In genomic region chr17:38702166-38702899, GRCh38 we compare ENCODE assay signal across 8 cellular contexts. TPM values are rescaled to one million over a fixed set of nuclear protein-coding genes. Genes with fewer than 3 reads are reported as not detected.
A peak's percentile ranks its signal among the peaks of the same experiment; 100 is the strongest.
DNase-seq lines count a peak whose midpoint lies in the region; ATAC-seq and TF ChIP-seq lines count a peak whose summit lies in the region.

No MANE protein-coding gene starts in this region.

- H3K4me1 ChIP-seq in BLaER1 (peaks cover 38% of the 10 kb centered on the region), neuron (ENCODE audit: insufficient read depth, low read length) (peaks cover 30% of the 10 kb centered on the region), stomach (peaks cover 20 to 52% (median 43%) of the 10 kb centered on the region in 4 donors)

- peaks cover 14% of the 10 kb centered on the region for H4K20me1 ChIP-seq in BLaER1

- intact Hi-C loops in stomach (cut with DNase I; ENCODE audit: low total_unique reads) = no loop called here

- H3K9me3 ChIP-seq in BLaER1 (no peaks in the 10 kb centered on the region), neuron (ENCODE audit: low read length) (no peaks in the 10 kb centered on the region), stomach (no peaks in the 10 kb centered on the region)

- no peak for TF ChIP-seq EP300 in stomach (IDR thresholded peaks at IDR 0.05)

- 0 to 1% (median 0%) methylated on average over 23 to 79 of the region's 79 CpGs for WGBS in stomach, 5 donors

- H3K27me3 ChIP-seq in BLaER1 (no peaks in the 10 kb centered on the region), neuron (ENCODE audit: insufficient read depth, low read length) (no peaks in the 10 kb centered on the region), stomach (no peaks in the 10 kb centered on the region)

- TF ChIP-seq CTCF in stomach (IDR thresholded peaks at IDR 0.05) = no peak

- peak overlapping the region; percentile 80 for H2AFZ ChIP-seq in neuron (ENCODE audit: low read depth, low read length)

- H3K9ac ChIP-seq in BLaER1 = peak overlapping the region; percentile 99

- peak in 1 of 4 donors; percentile 72 for TF ChIP-seq POLR2A in stomach (IDR thresholded peaks at IDR 0.05)

- H3K27ac ChIP-seq in BLaER1 = peak overlapping the region; percentile 99
- peak overlapping the region; percentile 90 to 99 (median 97) for H3K27ac ChIP-seq in stomach

- peak; percentile 71 to 82 for DNase-seq in Kasumi-1 (lab: John Stamatoyannopoulos, UW)
- DNase-seq in SHP77 (lab: John Stamatoyannopoulos, UW) = peak; percentile 84 to 89
- DNase-seq in activated naive CD4-positive, alpha-beta T cell treated with Interleukin-2 at 50 U/mL for 16 hours = peak; percentile 82
- peak; percentile 79 for DNase-seq in foreskin melanocyte
- DNase-seq in stomach = peak; percentile 89

- H3K4me3 ChIP-seq in BLaER1 (peak overlapping the region; percentile 97), neuron (ENCODE audit: low read length) (peak overlapping the region; percentile 85), stomach (peak overlapping the region; percentile 87 to 97 (median 94))

- peaks cover 4% of the 10 kb centered on the region for H3K36me3 ChIP-seq in BLaER1
- peaks cover 2% of the 10 kb centered on the region for H3K36me3 ChIP-seq in neuron (ENCODE audit: insufficient read depth, low read length)
- H3K36me3 ChIP-seq in stomach = peaks cover 0 to 4% (median 0%) of the 10 kb centered on the region in 4 donors

- peak; percentile 33 for ATAC-seq in GM19351 (IDR thresholded peaks at IDR 0.05; ENCODE audit: unreplicated experiment)

- H3K4me2 ChIP-seq in BLaER1 = peak overlapping the region; percentile 94

RNA-seq across cellular contexts. Expression of gene MLLT6, which starts 2.7 kb away (rescaled TPM):
- total RNA-seq in stomach = 100 to 1,000 TPM in 2 of 5 donors, 10 to 100 TPM in 3; 33.4 to 312 (median 81.7) TPM
- polyA plus RNA-seq in stomach = 10 to 100 TPM; 26.0 to 36.0 (median 30.8) TPM

RNA-seq across cellular contexts. Expression of gene EPOP, which starts 27.6 kb away (rescaled TPM):
- total RNA-seq in stomach = under 1 TPM in 4 of 5 donors, not detected in 1; under 0.01 to 0.72 (median 0.57) TPM
- polyA plus RNA-seq in stomach = 1 to 10 TPM in 2 of 3 donors, under 1 TPM in 1; 0.61 to 1.5 (median 1.1) TPM

RNA-seq across cellular contexts. Expression of gene CISD3, which starts 27.8 kb away (rescaled TPM):
- total RNA-seq in stomach = 10 to 100 TPM in 2 of 5 donors, 1 to 10 TPM in 3; 4.0 to 56.5 (median 7.0) TPM
- 10 to 100 TPM; 63.4 to 79.9 (median 76.5) TPM for polyA plus RNA-seq in stomach

RNA-seq across cellular contexts. Expression of gene PCGF2, which starts 45.8 kb away (rescaled TPM):
- 10 to 100 TPM in 2 of 5 donors, 1 to 10 TPM in 3; 5.8 to 31.9 (median 6.8) TPM for total RNA-seq in stomach
- polyA plus RNA-seq in stomach = 10 to 100 TPM; 34.3 to 62.8 (median 44.1) TPM

RNA-seq across cellular contexts. Expression of gene PSMB3, which starts 50.2 kb away (rescaled TPM):
- 100 to 1,000 TPM in 4 of 5 donors, 10 to 100 TPM in 1; 29.0 to 265 (median 133) TPM for total RNA-seq in stomach
- polyA plus RNA-seq in stomach = 100 to 1,000 TPM; 212 to 281 (median 252) TPM

Comparison
In these comparisons a context has a peak if more than half of its experiments do, and no peak if none do; other contexts are left out.
1. Peak in every context shown above with its lines: DNase-seq, ATAC-seq, H3K4me3 ChIP-seq and H3K27ac ChIP-seq.